Comparison of ENCODE assay signal across 8 cellular contexts in the genomic region with DNA sequence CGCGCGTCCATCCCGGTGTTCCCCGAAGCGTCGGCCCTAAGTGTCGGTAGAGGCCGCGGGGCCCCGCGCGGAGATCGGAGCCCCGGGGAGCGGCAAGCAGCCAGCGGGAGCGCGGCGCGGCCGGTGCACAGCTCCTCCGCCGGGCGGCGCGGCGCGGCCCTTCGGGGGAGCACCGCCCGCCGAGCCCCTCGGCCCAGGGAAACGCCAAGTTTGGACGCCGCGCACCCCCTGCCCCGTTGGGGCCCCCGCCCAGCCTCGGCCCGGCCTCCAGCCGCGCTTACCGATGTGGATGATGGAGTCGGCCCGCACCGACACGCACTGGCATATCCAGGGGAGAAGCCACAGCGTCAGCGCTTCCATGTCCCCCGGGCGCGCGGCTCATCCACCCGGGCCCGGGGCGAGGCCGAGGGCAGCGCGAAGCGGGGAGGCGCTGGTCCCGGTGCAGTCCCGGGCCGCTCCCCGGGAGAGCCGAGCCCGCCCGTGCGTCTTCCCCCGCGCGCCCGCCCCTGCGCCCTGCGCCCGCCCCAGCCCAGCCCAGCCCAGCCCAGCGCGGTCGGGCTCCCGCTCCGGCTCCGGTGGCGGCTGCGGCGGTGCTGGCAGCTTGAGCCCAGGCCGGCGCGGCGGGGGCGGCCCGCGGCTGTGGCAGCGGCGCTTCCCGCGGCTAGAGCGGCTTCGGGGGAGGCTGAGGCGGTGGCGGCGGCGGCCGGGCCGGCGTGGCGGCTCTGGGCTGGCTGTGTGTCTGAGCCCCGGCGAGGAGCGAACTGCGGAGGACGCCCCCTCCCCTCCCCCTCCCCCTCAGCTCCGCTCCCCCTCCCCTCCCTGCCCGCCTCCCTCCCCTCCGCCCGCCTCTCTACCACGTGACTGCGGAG. TPM values are rescaled to one million over a fixed set of nuclear protein-coding genes. Genes with fewer than 3 reads are reported as not detected.
DNase-seq lines count a peak whose midpoint lies in the region; ATAC-seq and TF ChIP-seq lines count a peak whose summit lies in the region.

A gene (minus strand): TSS at position 763 of the 869 bp plus-strand sequence.

- H2AFZ ChIP-seq in mesenchymal stem cell (ENCODE audit: low read depth, low read length): peak within 1 kb of the TSS; percentile 36

- no peak within 1 kb of the TSS for H3K4ac ChIP-seq in mesenchymal stem cell (ENCODE audit: low read depth in 1 of 2, low read length in 2 of 2)

- H4K8ac ChIP-seq in mesenchymal stem cell (ENCODE audit: low read length): no peak within 1 kb of the TSS

- DNase-seq in CD14-positive monocyte (ENCODE audit: low spot score) (peak; percentile 43), Panc1 (ENCODE audit: low read depth, low spot score) (no peak), ecto neural progenitor cell (ENCODE audit: low spot score) (peak; percentile 82), mesenchymal stem cell (peak; percentile 6), GM19240 (ENCODE audit: insufficient read length, low spot score) (no peak), H4 (ENCODE audit: low spot score) (no peak)

- H3K27ac Mint-ChIP-seq in CD14-positive monocyte: peak within 1 kb of the TSS in 3 of 7 donors; percentile 2 to 77 (median 23)

- intact Hi-C loops in CD14-positive monocyte (cut with micrococcal nuclease) (no loop called here), Panc1 (cut with micrococcal nuclease; ENCODE audit: unreplicated experiment) (no loop called here)

- H3K4me2 ChIP-seq in mesenchymal stem cell (ENCODE audit: low read length, poor library complexity, severe bottlenecking): peak within 1 kb of the TSS; percentile 72

- H3K36me3 ChIP-seq in Panc1 (ENCODE audit: control insufficient read depth, insufficient read depth, low read length) (no peaks in the 10 kb centered on the region), mesenchymal stem cell (ENCODE audit: control insufficient read depth in 1 of 2, insufficient read depth in 2 of 2, low read depth in 1 of 2, low read length in 2 of 2) (no peaks in the 10 kb centered on the region), thymus (ENCODE audit: control insufficient read depth, insufficient read depth) (no peaks in the 10 kb centered on the region)

- H3K4me1 ChIP-seq in Panc1 (ENCODE audit: control insufficient read depth, insufficient read depth, low read length): no peaks in the 10 kb centered on the region; the same call in 1 of the 2 replicates
- peaks cover 39% of the 10 kb centered on the region for H3K4me1 ChIP-seq in mesenchymal stem cell (ENCODE audit: control insufficient read depth, insufficient read depth, low read depth, low read length)
- H3K4me1 ChIP-seq in thymus (ENCODE audit: control insufficient read depth, insufficient read depth, low read length): peaks cover 4% of the 10 kb centered on the region

- no peak within 1 kb of the TSS for H4K91ac ChIP-seq in mesenchymal stem cell (ENCODE audit: low read length)

- CTCF ChIA-PET in Panc1 (lab: Charles Lee): interaction anchor here (0.8 kb wide), 1 partner anchor 1780 kb away, joined by 4 read pairs; no protein-coding TSS in a partner anchor

- H2BK15ac ChIP-seq in mesenchymal stem cell (ENCODE audit: low read depth, poor library complexity, severe bottlenecking): no peak within 1 kb of the TSS

- peaks cover 22% of the 10 kb centered on the region for H3K4me1 Mint-ChIP-seq in CD14-positive monocyte

- H2BK5ac ChIP-seq in mesenchymal stem cell (ENCODE audit: low read depth, low read length, poor library complexity, severe bottlenecking): no peak within 1 kb of the TSS

- H3K9me3 Mint-ChIP-seq in CD14-positive monocyte: peaks cover 0 to 24% (median 9%) of the 10 kb centered on the region in 7 donors

- peaks cover 6 to 13% of the 10 kb centered on the region in 2 donors for H3K36me3 Mint-ChIP-seq in CD14-positive monocyte

- peak within 1 kb of the TSS; percentile 62 to 84 for H3K4me3 Mint-ChIP-seq in CD14-positive monocyte

- no peak within 1 kb of the TSS for H2AK5ac ChIP-seq in mesenchymal stem cell (ENCODE audit: low read length, severe bottlenecking)

- H2BK12ac ChIP-seq in mesenchymal stem cell (ENCODE audit: low read length in 2 of 2): peak within 1 kb of the TSS in 1 of 2 experiments; percentile 23

- POLR2A ChIA-PET in Panc1 (lab: Charles Lee): no interaction called here

- no peak within 1 kb of the TSS for H3K27ac ChIP-seq in Panc1 (ENCODE audit: low read length)
- H3K27ac ChIP-seq in mesenchymal stem cell (ENCODE audit: low read length, poor library complexity, severe bottlenecking): no peak within 1 kb of the TSS
- H3K27ac ChIP-seq in thymus (ENCODE audit: low read depth): no peak within 1 kb of the TSS

- H3K9me3 ChIP-seq in Panc1 (ENCODE audit: control insufficient read depth, insufficient read depth, low read depth, low read length) (no peaks in the 10 kb centered on the region), mesenchymal stem cell (ENCODE audit: control insufficient read depth, low read length) (no peaks in the 10 kb centered on the region), thymus (ENCODE audit: control insufficient read depth) (no peaks in the 10 kb centered on the region)

- BruUV-seq in Panc1 (replicated peaks; lab: Mats Ljungman, UMichigan): no TSS peak

- in situ Hi-C loops in Panc1 (cut with HindIII; ENCODE audit: low pct_unique_long_range_greater_than_20kb, low sequenced_read_pairs): no loop called here

- H2BK120ac ChIP-seq in mesenchymal stem cell (ENCODE audit: low read depth, low read length): no peak within 1 kb of the TSS

- TF ChIP-seq CTCF in CD14-positive monocyte (IDR thresholded peaks at IDR 0.05) (peak; percentile 26), Panc1 (IDR thresholded peaks at IDR 0.05) (peak; percentile 63; the same call in 1 of the 2 replicates)

- no peak within 1 kb of the TSS for H3K9ac ChIP-seq in mesenchymal stem cell (ENCODE audit: low read length)

- WGBS in mesenchymal stem cell: under 1% methylated on average over 59 of the region's 119 CpGs
- WGBS in thymus: 1% methylated on average over 115 of the region's 119 CpGs

- peak within 1 kb of the TSS; percentile 43 to 46 for H3K4me3 ChIP-seq in Panc1 (ENCODE audit: low read depth in 2 of 2, low read length in 2 of 2)
- peak within 1 kb of the TSS; percentile 46 to 65 for H3K4me3 ChIP-seq in mesenchymal stem cell (ENCODE audit: insufficient read depth in 1 of 2, low read depth in 1 of 2, low read length in 2 of 2)
- peak within 1 kb of the TSS; percentile 45 for H3K4me3 ChIP-seq in thymus (ENCODE audit: low read length)

- H3K79me1 ChIP-seq in mesenchymal stem cell (replicated peaks; ENCODE audit: low read length, poor library complexity, severe bottlenecking): no peaks in the 10 kb centered on the region

- peaks cover 6% of the 10 kb centered on the region; the same call in 1 of the 2 replicates for H3K27me3 ChIP-seq in Panc1 (ENCODE audit: control insufficient read depth, insufficient read depth, low read length)
- peaks cover 70 to 79% of the 10 kb centered on the region in 2 experiments for H3K27me3 ChIP-seq in mesenchymal stem cell (ENCODE audit: control insufficient read depth in 1 of 2, insufficient read depth in 1 of 2, low read length in 2 of 2)
- H3K27me3 ChIP-seq in thymus (ENCODE audit: control insufficient read depth, insufficient read depth): peaks cover 79% of the 10 kb centered on the region

- H3K23ac ChIP-seq in mesenchymal stem cell (ENCODE audit: low read length in 2 of 2): peak within 1 kb of the TSS in 1 of 2 experiments; percentile 95

- peaks cover 78 to 95% (median 81%) of the 10 kb centered on the region in 3 donors for H3K27me3 Mint-ChIP-seq in CD14-positive monocyte (ENCODE audit: low read depth in 3 of 3)

- ATAC-seq in GM21367 (IDR thresholded peaks at IDR 0.05; ENCODE audit: unreplicated experiment) (peak; percentile 18), Panc1 (peak; percentile 77)

- H3K18ac ChIP-seq in mesenchymal stem cell (ENCODE audit: low read depth in 1 of 2, low read length in 2 of 2): peak within 1 kb of the TSS; percentile 15 to 64

- peak within 1 kb of the TSS in 1 of 2 experiments; percentile 57 for H3K14ac ChIP-seq in mesenchymal stem cell (ENCODE audit: low read length in 2 of 2)

RNA-seq across cellular contexts. Expression of the gene that starts here (rescaled TPM):
- polyA plus RNA-seq in CD14-positive monocyte (not detected), thymus (0.46 TPM)
- total RNA-seq in Panc1 (2021; ENCODE audit: unreplicated experiment): 2.3 TPM
- polyA plus RNA-seq in Panc1 (2012; ENCODE audit: insufficient read length): 3.8 TPM
- polyA plus RNA-seq in mesenchymal stem cell (2013, experiment 1 of 2): 0.23 TPM
- polyA plus RNA-seq in mesenchymal stem cell (2013, experiment 2 of 2): 0.29 TPM
- total RNA-seq in H4 (2014; rRNA removed; shearing (Covaris generic)): 1.7 and 2.4 TPM in 2 replicates

Comparison
In these comparisons a context has a peak if more than half of its experiments do, and no peak if none do; other contexts are left out.
1. Peak in DNase-seq in CD14-positive monocyte; RNA of the gene not detected or under 1 TPM.
2. DNase-seq: peak in ecto neural progenitor cell (single experiment) and mesenchymal stem cell (single experiment); none in Panc1 (single experiment), GM19240 (single experiment) and H4 (single experiment).
3. Peak in every context shown above with its lines, with median percentiles within 50 percentile points of each other: H3K4me3 ChIP-seq.